ENCODE assay signal across 1 cellular context in the genomic region with DNA sequence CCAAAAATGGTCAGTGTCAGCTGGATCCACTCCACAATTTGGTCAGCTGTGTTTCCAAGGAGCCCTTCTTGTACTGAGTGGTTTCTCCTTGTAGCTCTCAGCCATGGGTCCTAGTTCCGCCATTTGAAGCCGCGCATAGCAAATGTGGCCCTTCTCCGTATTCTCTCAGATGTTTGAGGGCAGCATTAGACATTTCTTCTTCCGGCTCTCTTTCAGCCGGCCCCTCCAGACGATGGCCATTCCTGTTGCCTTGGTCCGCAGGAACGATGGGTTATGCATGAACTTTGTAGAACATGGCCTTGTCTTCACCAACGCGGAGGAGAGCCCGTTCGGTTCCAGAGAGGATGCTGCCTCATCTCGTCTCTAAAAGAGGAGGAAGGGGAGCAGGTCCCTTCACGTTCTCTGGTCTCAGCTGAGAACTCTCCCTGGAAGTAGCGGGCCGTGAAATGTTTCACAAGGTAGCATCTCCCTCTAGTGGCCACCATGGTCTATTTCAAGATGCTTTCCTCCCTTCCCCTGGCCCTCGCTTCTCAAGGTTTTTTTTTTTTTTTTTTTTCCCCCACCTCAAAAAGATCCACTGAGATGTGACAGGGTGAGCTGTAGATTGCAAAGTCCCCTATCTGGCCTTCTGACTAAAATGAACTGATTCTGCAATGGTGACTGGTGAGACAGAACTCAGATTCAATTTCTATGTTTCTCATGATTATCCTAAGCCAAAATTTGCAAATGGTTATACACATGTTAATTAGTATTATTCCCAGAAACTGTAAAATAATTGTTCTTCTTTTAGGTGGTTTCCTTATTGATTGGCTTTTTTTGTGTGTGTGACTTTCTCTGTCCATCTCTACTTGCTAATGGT.
TF ChIP-seq lines count a peak whose summit lies in the region.

No MANE protein-coding gene starts in this region.

TF ChIP-seq in HepG2, 621 proteins besides CTCF, POLR2A, EP300 and RAD21 (continued from another document and continues in another):
- TF ChIP-seq NFIB (CRISPR knock-in tag; IDR thresholded peaks at IDR 0.05; ENCODE audit: borderline replicate concordance) (no peak), ZNF816 (CRISPR knock-in tag; IDR thresholded peaks at IDR 0.05; ENCODE audit: borderline replicate concordance) (no peak), MTERF4 (CRISPR knock-in tag; IDR thresholded peaks at IDR 0.05) (0 out of 2 replicates have a peak, but pooled peaks have one; percentile 31), RORA (CRISPR knock-in tag; IDR thresholded peaks at IDR 0.05) (no peak), ZNF615 (CRISPR knock-in tag; IDR thresholded peaks at IDR 0.05; ENCODE audit: borderline replicate concordance) (no peak), PAF1 (CRISPR knock-in tag; IDR thresholded peaks at IDR 0.05) (no peak), RFX5 (IDR thresholded peaks at IDR 0.05; ENCODE audit: low read depth, low read length) (no peak), ARNTL (CRISPR knock-in tag; IDR thresholded peaks at IDR 0.05) (no peak), ZNF746 (CRISPR knock-in tag; IDR thresholded peaks at IDR 0.05) (no peak), SOX13 (IDR thresholded peaks at IDR 0.05) (no peak), SOX13 (CRISPR knock-in tag; conservative IDR thresholded peaks at IDR 0.05 in 1 of 2, IDR thresholded peaks at IDR 0.05 in 1 of 2) (no peak), TBX2 (CRISPR knock-in tag; IDR thresholded peaks at IDR 0.05; ENCODE audit: borderline replicate concordance) (peak; percentile 41; the same call in 1 of the 2 replicates), TARDBP (CRISPR knock-in tag; IDR thresholded peaks at IDR 0.05) (no peak), ZNF280D (CRISPR knock-in tag; IDR thresholded peaks at IDR 0.05) (no peak), ISL2 (CRISPR knock-in tag; IDR thresholded peaks at IDR 0.05) (no peak), ARNT (IDR thresholded peaks at IDR 0.05) (no peak), ZFX (CRISPR knock-in tag; IDR thresholded peaks at IDR 0.05; ENCODE audit: low read depth) (no peak; the same call in 1 of the 2 replicates), KDM4B (CRISPR knock-in tag; IDR thresholded peaks at IDR 0.05) (no peak), PTBP1 (IDR thresholded peaks at IDR 0.05; ENCODE audit: low read depth, low read length, poor library complexity, severe bottlenecking) (no peak), XBP1 (CRISPR knock-in tag; IDR thresholded peaks at IDR 0.05) (no peak), BORCS8-MEF2B (CRISPR knock-in tag; IDR thresholded peaks at IDR 0.05) (no peak), ZNF432 (CRISPR knock-in tag; IDR thresholded peaks at IDR 0.05; ENCODE audit: borderline replicate concordance) (no peak), ELF3 (CRISPR knock-in tag; IDR thresholded peaks at IDR 0.05) (0 out of 2 replicates have a peak, but pooled peaks have one; percentile 40), ZNF33B (CRISPR knock-in tag; IDR thresholded peaks at IDR 0.05) (0 out of 2 replicates have a peak, but pooled peaks have one; percentile 49), ZNF234 (CRISPR knock-in tag; conservative IDR thresholded peaks at IDR 0.05) (no peak), THAP11 (CRISPR knock-in tag; IDR thresholded peaks at IDR 0.05) (0 out of 2 replicates have a peak, but pooled peaks have one; percentile 20), HIVEP1 (CRISPR knock-in tag; IDR thresholded peaks at IDR 0.05) (no peak), KLF15 (CRISPR knock-in tag; IDR thresholded peaks at IDR 0.05; ENCODE audit: borderline replicate concordance) (no peak), MTA1 (CRISPR knock-in tag; IDR thresholded peaks at IDR 0.05; ENCODE audit: borderline replicate concordance) (no peak), SRSF1 (optimal IDR thresholded peaks at IDR 0.05; ENCODE audit: low read depth, low read length) (no peak), ZNF546 (CRISPR knock-in tag; conservative IDR thresholded peaks at IDR 0.05) (no peak), ATF6 (CRISPR knock-in tag; conservative IDR thresholded peaks at IDR 0.05) (no peak), NCOA5 (CRISPR knock-in tag; IDR thresholded peaks at IDR 0.05) (no peak), RARG (CRISPR knock-in tag; IDR thresholded peaks at IDR 0.05; ENCODE audit: low read depth) (no peak), STAG1 (CRISPR knock-in tag; IDR thresholded peaks at IDR 0.05) (peak; percentile 85), RAD51 (IDR thresholded peaks at IDR 0.05; ENCODE audit: borderline replicate concordance) (no peak), CCDC6 (CRISPR knock-in tag; IDR thresholded peaks at IDR 0.05) (no peak), ZNF263 (CRISPR knock-in tag; IDR thresholded peaks at IDR 0.05) (0 out of 2 replicates have a peak, but pooled peaks have one; percentile 46)
- TF ChIP-seq, protein P1, sequence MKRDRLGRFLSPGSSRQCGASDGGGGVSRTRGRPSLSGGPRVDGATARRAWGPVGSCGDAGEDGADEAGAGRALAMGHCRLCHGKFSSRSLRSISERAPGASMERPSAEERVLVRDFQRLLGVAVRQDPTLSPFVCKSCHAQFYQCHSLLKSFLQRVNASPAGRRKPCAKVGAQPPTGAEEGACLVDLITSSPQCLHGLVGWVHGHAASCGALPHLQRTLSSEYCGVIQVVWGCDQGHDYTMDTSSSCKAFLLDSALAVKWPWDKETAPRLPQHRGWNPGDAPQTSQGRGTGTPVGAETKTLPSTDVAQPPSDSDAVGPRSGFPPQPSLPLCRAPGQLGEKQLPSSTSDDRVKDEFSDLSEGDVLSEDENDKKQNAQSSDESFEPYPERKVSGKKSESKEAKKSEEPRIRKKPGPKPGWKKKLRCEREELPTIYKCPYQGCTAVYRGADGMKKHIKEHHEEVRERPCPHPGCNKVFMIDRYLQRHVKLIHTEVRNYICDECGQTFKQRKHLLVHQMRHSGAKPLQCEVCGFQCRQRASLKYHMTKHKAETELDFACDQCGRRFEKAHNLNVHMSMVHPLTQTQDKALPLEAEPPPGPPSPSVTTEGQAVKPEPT (CRISPR knock-in tag; IDR thresholded peaks at IDR 0.05; ENCODE audit: low read depth), result no peak
- TF ChIP-seq, protein P2, sequence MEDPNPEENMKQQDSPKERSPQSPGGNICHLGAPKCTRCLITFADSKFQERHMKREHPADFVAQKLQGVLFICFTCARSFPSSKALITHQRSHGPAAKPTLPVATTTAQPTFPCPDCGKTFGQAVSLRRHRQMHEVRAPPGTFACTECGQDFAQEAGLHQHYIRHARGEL (CRISPR knock-in tag; IDR thresholded peaks at IDR 0.05), result no peak
- TF ChIP-seq, protein P3, sequence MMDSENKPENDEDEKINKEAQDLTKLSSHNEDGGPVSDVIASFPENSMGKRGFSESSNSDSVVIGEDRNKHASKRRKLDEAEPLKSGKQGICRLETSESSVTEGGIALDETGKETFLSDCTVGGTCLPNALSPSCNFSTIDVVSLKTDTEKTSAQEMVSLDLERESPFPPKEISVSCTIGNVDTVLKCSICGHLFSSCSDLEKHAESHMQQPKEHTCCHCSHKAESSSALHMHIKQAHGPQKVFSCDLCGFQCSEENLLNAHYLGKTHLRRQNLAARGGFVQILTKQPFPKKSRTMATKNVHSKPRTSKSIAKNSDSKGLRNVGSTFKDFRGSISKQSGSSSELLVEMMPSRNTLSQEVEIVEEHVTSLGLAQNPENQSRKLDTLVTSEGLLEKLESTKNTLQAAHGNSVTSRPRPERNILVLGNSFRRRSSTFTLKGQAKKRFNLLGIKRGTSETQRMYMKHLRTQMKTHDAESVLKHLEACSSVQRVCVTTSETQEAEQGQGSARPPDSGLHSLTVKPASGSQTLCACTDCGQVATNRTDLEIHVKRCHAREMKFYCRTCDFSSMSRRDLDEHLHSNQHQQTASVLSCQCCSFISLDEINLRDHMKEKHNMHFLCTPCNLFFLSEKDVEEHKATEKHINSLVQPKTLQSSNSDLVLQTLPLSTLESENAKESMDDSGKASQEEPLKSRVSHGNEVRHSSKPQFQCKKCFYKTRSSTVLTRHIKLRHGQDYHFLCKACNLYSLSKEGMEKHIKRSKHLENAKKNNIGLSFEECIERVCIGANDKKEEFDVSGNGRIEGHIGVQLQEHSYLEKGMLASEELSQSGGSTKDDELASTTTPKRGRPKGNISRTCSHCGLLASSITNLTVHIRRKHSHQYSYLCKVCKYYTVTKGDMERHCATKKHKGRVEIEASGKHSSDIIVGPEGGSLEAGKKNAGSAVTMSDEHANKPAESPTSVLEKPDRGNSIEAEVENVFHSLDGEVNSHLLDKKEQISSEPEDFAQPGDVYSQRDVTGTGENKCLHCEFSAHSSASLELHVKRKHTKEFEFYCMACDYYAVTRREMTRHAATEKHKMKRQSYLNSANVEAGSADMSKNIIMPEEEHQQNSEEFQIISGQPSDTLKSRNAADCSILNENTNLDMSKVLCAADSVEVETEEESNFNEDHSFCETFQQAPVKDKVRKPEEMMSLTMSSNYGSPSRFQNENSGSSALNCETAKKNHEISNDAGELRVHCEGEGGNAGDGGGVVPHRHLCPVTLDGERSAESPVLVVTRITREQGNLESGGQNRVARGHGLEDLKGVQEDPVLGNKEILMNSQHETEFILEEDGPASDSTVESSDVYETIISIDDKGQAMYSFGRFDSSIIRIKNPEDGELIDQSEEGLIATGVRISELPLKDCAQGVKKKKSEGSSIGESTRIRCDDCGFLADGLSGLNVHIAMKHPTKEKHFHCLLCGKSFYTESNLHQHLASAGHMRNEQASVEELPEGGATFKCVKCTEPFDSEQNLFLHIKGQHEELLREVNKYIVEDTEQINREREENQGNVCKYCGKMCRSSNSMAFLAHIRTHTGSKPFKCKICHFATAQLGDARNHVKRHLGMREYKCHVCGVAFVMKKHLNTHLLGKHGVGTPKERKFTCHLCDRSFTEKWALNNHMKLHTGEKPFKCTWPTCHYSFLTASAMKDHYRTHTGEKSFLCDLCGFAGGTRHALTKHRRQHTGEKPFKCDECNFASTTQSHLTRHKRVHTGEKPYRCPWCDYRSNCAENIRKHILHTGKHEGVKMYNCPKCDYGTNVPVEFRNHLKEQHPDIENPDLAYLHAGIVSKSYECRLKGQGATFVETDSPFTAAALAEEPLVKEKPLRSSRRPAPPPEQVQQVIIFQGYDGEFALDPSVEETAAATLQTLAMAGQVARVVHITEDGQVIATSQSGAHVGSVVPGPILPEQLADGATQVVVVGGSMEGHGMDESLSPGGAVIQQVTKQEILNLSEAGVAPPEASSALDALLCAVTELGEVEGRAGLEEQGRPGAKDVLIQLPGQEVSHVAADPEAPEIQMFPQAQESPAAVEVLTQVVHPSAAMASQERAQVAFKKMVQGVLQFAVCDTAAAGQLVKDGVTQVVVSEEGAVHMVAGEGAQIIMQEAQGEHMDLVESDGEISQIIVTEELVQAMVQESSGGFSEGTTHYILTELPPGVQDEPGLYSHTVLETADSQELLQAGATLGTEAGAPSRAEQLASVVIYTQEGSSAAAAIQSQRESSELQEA (CRISPR knock-in tag; IDR thresholded peaks at IDR 0.05; ENCODE audit: not compliant biosample characterization), result no peak
- TF ChIP-seq, protein P4, sequence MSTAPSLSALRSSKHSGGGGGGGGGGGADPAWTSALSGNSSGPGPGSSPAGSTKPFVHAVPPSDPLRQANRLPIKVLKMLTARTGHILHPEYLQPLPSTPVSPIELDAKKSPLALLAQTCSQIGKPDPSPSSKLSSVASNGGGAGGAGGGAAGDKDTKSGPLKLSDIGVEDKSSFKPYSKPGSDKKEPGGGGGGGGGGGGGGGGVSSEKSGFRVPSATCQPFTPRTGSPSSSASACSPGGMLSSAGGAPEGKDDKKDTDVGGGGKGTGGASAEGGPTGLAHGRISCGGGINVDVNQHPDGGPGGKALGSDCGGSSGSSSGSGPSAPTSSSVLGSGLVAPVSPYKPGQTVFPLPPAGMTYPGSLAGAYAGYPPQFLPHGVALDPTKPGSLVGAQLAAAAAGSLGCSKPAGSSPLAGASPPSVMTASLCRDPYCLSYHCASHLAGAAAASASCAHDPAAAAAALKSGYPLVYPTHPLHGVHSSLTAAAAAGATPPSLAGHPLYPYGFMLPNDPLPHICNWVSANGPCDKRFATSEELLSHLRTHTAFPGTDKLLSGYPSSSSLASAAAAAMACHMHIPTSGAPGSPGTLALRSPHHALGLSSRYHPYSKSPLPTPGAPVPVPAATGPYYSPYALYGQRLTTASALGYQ (CRISPR knock-in tag; IDR thresholded peaks at IDR 0.05), result no peak
- TF ChIP-seq, protein P5, sequence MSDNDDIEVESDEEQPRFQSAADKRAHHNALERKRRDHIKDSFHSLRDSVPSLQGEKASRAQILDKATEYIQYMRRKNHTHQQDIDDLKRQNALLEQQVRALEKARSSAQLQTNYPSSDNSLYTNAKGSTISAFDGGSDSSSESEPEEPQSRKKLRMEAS (IDR thresholded peaks at IDR 0.05), result no peak
